16 cellular contexts compared by ENCODE assay signal in the genomic region with DNA sequence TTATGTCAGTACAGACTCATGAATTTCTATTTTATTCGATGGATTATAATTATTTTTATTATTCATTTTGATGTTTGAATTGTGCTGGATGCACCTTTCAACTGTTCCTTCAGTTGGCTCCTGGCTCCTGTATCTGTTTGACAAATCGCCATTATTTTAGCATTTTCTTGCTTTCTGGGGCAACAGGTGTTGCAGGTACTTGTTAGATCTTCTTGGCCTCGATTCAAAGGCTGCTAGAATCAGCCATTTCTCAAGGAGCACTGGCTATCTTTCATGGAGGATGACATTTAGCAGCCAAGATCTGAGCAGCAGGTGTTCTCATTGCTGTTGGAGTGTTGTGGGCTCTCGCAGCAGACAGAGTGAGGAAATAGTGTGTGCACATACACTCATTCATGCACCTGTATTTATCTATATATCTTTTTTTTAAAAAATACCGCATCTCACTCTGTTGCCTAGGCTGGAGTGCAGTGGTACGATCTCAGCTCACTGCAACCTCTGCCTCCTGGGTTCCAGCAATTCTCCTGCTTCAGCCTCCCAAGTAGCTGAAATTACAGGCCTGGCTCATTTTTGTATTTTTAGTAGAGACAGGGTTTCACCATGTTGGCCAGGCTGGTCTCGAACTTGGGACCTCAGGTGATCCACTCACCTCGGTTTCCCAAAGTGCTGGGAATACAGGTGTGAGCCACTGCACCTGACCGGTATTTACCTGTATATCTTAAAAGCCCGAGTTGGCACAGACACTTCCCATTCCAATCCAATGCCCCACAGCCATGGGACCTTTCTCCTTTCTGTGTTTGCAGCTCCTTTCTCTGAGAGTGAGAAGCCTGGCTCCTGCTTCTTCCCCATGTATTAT. TPM values are rescaled to one million over a fixed set of nuclear protein-coding genes. Genes with fewer than 3 reads are reported as not detected.
A peak's percentile ranks its signal among the peaks of the same experiment; 100 is the strongest.
DNase-seq lines count a peak whose midpoint lies in the region; ATAC-seq and TF ChIP-seq lines count a peak whose summit lies in the region.
"Had no signal": no experiment of that assay in that cellular context is flagged by ENCODE, and none has a peak within 500 bp of the region (broad histone marks: within the 10 kb centered on the region; RNA-seq: fewer than 3 reads in every experiment).

No MANE protein-coding gene starts in this region.

- peaks cover 24% of the 10 kb centered on the region for H3K36me3 Mint-ChIP-seq in activated CD8-positive, alpha-beta T cell treated with anti-CD3 and anti-CD28 coated beads, Interleukin-2, amount 10 ng/mL, durations not matched to agents 7 days and 5 days (ENCODE audit: low read depth)
- peaks cover 2% of the 10 kb centered on the region for H3K36me3 Mint-ChIP-seq in activated CD8-positive, alpha-beta T cell treated with anti-CD3 and anti-CD28 coated beads for 36 hours (ENCODE audit: low read depth)
- H3K36me3 Mint-ChIP-seq in endothelial cell (ENCODE audit: low read depth, unreplicated experiment), result peaks cover 10% of the 10 kb centered on the region
- H3K36me3 Mint-ChIP-seq in stimulated activated effector memory CD8-positive, alpha-beta T cell treated with anti-CD3 and anti-CD28 coated beads, Interleukin-12 subunit alpha, Interleukin-12 subunit beta, amount 100 ng/mL, for 72 hours, result peaks cover 20% of the 10 kb centered on the region
- H3K36me3 Mint-ChIP-seq in naive thymus-derived CD8-positive, alpha-beta T cell, result peaks cover 0 to 21% (median 3%) of the 10 kb centered on the region in 3 donors

- no peak overlapping the region for H3K4me3 Mint-ChIP-seq in activated CD8-positive, alpha-beta T cell treated with anti-CD3 and anti-CD28 coated beads, Interleukin-2, amount 10 ng/mL, durations not matched to agents 7 days and 5 days
- no peak overlapping the region for H3K4me3 Mint-ChIP-seq in activated CD8-positive, alpha-beta T cell treated with anti-CD3 and anti-CD28 coated beads for 36 hours
- H3K4me3 Mint-ChIP-seq in endothelial cell (ENCODE audit: unreplicated experiment), result no peak overlapping the region
- H3K4me3 Mint-ChIP-seq in stimulated activated effector memory CD8-positive, alpha-beta T cell treated with anti-CD3 and anti-CD28 coated beads, Interleukin-12 subunit alpha, Interleukin-12 subunit beta, amount 100 ng/mL, for 72 hours, result no peak overlapping the region
- peak overlapping the region in 4 of 10 donors; percentile 9 to 33 (median 18) for H3K4me3 Mint-ChIP-seq in naive thymus-derived CD8-positive, alpha-beta T cell

- H3K27me3 Mint-ChIP-seq in activated CD8-positive, alpha-beta T cell treated with anti-CD3 and anti-CD28 coated beads, Interleukin-2, amount 10 ng/mL, durations not matched to agents 7 days and 5 days (ENCODE audit: low read depth), result no peaks in the 10 kb centered on the region
- no peaks in the 10 kb centered on the region for H3K27me3 Mint-ChIP-seq in activated CD8-positive, alpha-beta T cell treated with anti-CD3 and anti-CD28 coated beads for 36 hours
- peaks cover 2% of the 10 kb centered on the region for H3K27me3 Mint-ChIP-seq in endothelial cell (ENCODE audit: unreplicated experiment)
- H3K27me3 Mint-ChIP-seq in naive thymus-derived CD8-positive, alpha-beta T cell, result no peaks in the 10 kb centered on the region

- CTCF ChIA-PET in activated CD8-positive, alpha-beta T cell treated with anti-CD3 and anti-CD28 coated beads, Interleukin-2, amount 10 ng/mL, durations not matched to agents 7 days and 5 days (lab: Charles Lee), result interaction anchor here (0.8 to 2.7 kb wide), 3 partner anchors 9 to 241 kb away, joined by 3 to 10 read pairs (median 4); no protein-coding TSS in a partner anchor
- CTCF ChIA-PET in activated CD8-positive, alpha-beta T cell treated with anti-CD3 and anti-CD28 coated beads for 36 hours (lab: Charles Lee), result interaction anchor here (0.7 kb wide), 1 partner anchor 59 kb away, joined by 3 read pairs; no protein-coding TSS in a partner anchor

- H3K9me3 Mint-ChIP-seq in activated CD8-positive, alpha-beta T cell treated with anti-CD3 and anti-CD28 coated beads, Interleukin-2, amount 10 ng/mL, durations not matched to agents 7 days and 5 days (ENCODE audit: insufficient read depth), result no peaks in the 10 kb centered on the region
- no peaks in the 10 kb centered on the region for H3K9me3 Mint-ChIP-seq in activated CD8-positive, alpha-beta T cell treated with anti-CD3 and anti-CD28 coated beads for 36 hours
- H3K9me3 Mint-ChIP-seq in endothelial cell (ENCODE audit: unreplicated experiment), result no peaks in the 10 kb centered on the region
- no peaks in the 10 kb centered on the region for H3K9me3 Mint-ChIP-seq in stimulated activated effector memory CD8-positive, alpha-beta T cell treated with anti-CD3 and anti-CD28 coated beads, Interleukin-12 subunit alpha, Interleukin-12 subunit beta, amount 100 ng/mL, for 72 hours
- H3K9me3 Mint-ChIP-seq in naive thymus-derived CD8-positive, alpha-beta T cell, result no peaks in the 10 kb centered on the region

- intact Hi-C loops in activated CD8-positive, alpha-beta T cell treated with anti-CD3 and anti-CD28 coated beads for 36 hours (cut with micrococcal nuclease), result no loop called here

- peak overlapping the region; percentile 69 for H3K27ac Mint-ChIP-seq in activated CD8-positive, alpha-beta T cell treated with anti-CD3 and anti-CD28 coated beads, Interleukin-2, amount 10 ng/mL, durations not matched to agents 7 days and 5 days
- no peak overlapping the region for H3K27ac Mint-ChIP-seq in activated CD8-positive, alpha-beta T cell treated with anti-CD3 and anti-CD28 coated beads for 36 hours
- H3K27ac Mint-ChIP-seq in endothelial cell (ENCODE audit: unreplicated experiment), result peak overlapping the region; percentile 38
- peak overlapping the region; percentile 55 for H3K27ac Mint-ChIP-seq in stimulated activated effector memory CD8-positive, alpha-beta T cell treated with anti-CD3 and anti-CD28 coated beads, Interleukin-12 subunit alpha, Interleukin-12 subunit beta, amount 100 ng/mL, for 72 hours
- peak overlapping the region in 4 of 10 donors; percentile 1 to 79 (median 72) for H3K27ac Mint-ChIP-seq in naive thymus-derived CD8-positive, alpha-beta T cell

- TF ChIP-seq CTCF in activated CD8-positive, alpha-beta T cell treated with anti-CD3 and anti-CD28 coated beads for 36 hours (IDR thresholded peaks at IDR 0.05), result no peak
- TF ChIP-seq CTCF in endothelial cell (IDR thresholded peaks at IDR 0.05; ENCODE audit: unreplicated experiment), result no peak

- no peak for DNase-seq in activated CD8-positive, alpha-beta T cell treated with anti-CD3 and anti-CD28 coated beads, Interleukin-2, amount 10 ng/mL, durations not matched to agents 7 days and 5 days
- DNase-seq in activated CD8-positive, alpha-beta T cell treated with anti-CD3 and anti-CD28 coated beads for 36 hours, result no peak
- DNase-seq in NCI-H2171 (lab: John Stamatoyannopoulos, UW) (peak; percentile 15), endothelial cell (ENCODE audit: low spot score) (no peak), OCI-M1 (lab: John Stamatoyannopoulos, UW) (no peak), GM19240 (ENCODE audit: insufficient read length, low spot score) (no peak)
- no peak for DNase-seq in stimulated activated effector memory CD8-positive, alpha-beta T cell treated with anti-CD3 and anti-CD28 coated beads, Interleukin-12 subunit alpha, Interleukin-12 subunit beta, amount 100 ng/mL, for 72 hours (ENCODE audit: low spot score in 2 of 2)
- DNase-seq in naive thymus-derived CD8-positive, alpha-beta T cell, result no peak
- DNase-seq: 8988T; activated CD4-positive, alpha-beta T cell treated with anti-CD3 and anti-CD28 coated beads for 4 hours; activated CD8-positive, alpha-beta memory T cell treated with anti-CD3 and anti-CD28 coated beads, Interleukin-2, amount 50 U/mL, for 48 hours; effector CD8-positive, alpha-beta T cell; EL; HCEC 1CT; lower lobe of right lung; NCI-H146 had no signal

- H3K4me1 Mint-ChIP-seq in activated CD8-positive, alpha-beta T cell treated with anti-CD3 and anti-CD28 coated beads, Interleukin-2, amount 10 ng/mL, durations not matched to agents 7 days and 5 days (ENCODE audit: low read depth), result peaks cover 54% of the 10 kb centered on the region
- peaks cover 65% of the 10 kb centered on the region for H3K4me1 Mint-ChIP-seq in activated CD8-positive, alpha-beta T cell treated with anti-CD3 and anti-CD28 coated beads for 36 hours (ENCODE audit: low read depth)
- peaks cover 27% of the 10 kb centered on the region for H3K4me1 Mint-ChIP-seq in endothelial cell (ENCODE audit: unreplicated experiment)
- H3K4me1 Mint-ChIP-seq in stimulated activated effector memory CD8-positive, alpha-beta T cell treated with anti-CD3 and anti-CD28 coated beads, Interleukin-12 subunit alpha, Interleukin-12 subunit beta, amount 100 ng/mL, for 72 hours, result peaks cover 68% of the 10 kb centered on the region
- peaks cover 42 to 88% (median 79%) of the 10 kb centered on the region in 4 donors for H3K4me1 Mint-ChIP-seq in naive thymus-derived CD8-positive, alpha-beta T cell

- POLR2A ChIA-PET in activated CD8-positive, alpha-beta T cell treated with anti-CD3 and anti-CD28 coated beads, Interleukin-2, amount 10 ng/mL, durations not matched to agents 7 days and 5 days (lab: Charles Lee), result interaction anchor here (1.1 kb wide), 1 partner anchor 53 kb away, joined by 3 read pairs; the partner anchor contains the start of gene INPP5D
- POLR2A ChIA-PET in activated CD8-positive, alpha-beta T cell treated with anti-CD3 and anti-CD28 coated beads for 36 hours (lab: Charles Lee), result interaction anchor here (1.4 kb wide), 1 partner anchor 9 kb away, joined by 8 read pairs; no protein-coding TSS in a partner anchor
- POLR2A ChIA-PET in naive thymus-derived CD8-positive, alpha-beta T cell (lab: Charles Lee), result interaction anchor here (1.6 kb wide), 1 partner anchor 29 kb away, joined by 3 read pairs; no protein-coding TSS in a partner anchor

- no peak for ATAC-seq in activated CD8-positive, alpha-beta T cell treated with anti-CD3 and anti-CD28 coated beads, Interleukin-2, amount 10 ng/mL, durations not matched to agents 7 days and 5 days
- ATAC-seq in activated CD8-positive, alpha-beta T cell treated with anti-CD3 and anti-CD28 coated beads for 36 hours, result no peak
- ATAC-seq in stimulated activated effector memory CD8-positive, alpha-beta T cell treated with anti-CD3 and anti-CD28 coated beads, Interleukin-12 subunit alpha, Interleukin-12 subunit beta, amount 100 ng/mL, for 72 hours, result no peak
- no peak for ATAC-seq in naive thymus-derived CD8-positive, alpha-beta T cell
- ATAC-seq: lower lobe of right lung had no signal

RNA-seq across cellular contexts. Expression of gene INPP5D, which starts 52.3 kb away (rescaled TPM):
- total RNA-seq in activated CD8-positive, alpha-beta T cell treated with anti-CD3 and anti-CD28 coated beads, Interleukin-2, amount 10 ng/mL, durations not matched to agents 7 days and 5 days, result 100 to 1,000 TPM; 108 to 122 TPM
- 10 to 100 TPM; 38.6 to 40.2 TPM for total RNA-seq in activated CD8-positive, alpha-beta T cell treated with anti-CD3 and anti-CD28 coated beads for 36 hours
- total RNA-seq in endothelial cell (ENCODE audit: unreplicated experiment), result 79.2 TPM
- total RNA-seq in naive thymus-derived CD8-positive, alpha-beta T cell, result 100 to 1,000 TPM; 123 to 124 TPM
- 10 to 100 TPM; 36.4 to 88.3 (median 44.7) TPM for polyA plus RNA-seq in naive thymus-derived CD8-positive, alpha-beta T cell
